Comparison of ENCODE assay signal across 8 cellular contexts in the genomic region with DNA sequence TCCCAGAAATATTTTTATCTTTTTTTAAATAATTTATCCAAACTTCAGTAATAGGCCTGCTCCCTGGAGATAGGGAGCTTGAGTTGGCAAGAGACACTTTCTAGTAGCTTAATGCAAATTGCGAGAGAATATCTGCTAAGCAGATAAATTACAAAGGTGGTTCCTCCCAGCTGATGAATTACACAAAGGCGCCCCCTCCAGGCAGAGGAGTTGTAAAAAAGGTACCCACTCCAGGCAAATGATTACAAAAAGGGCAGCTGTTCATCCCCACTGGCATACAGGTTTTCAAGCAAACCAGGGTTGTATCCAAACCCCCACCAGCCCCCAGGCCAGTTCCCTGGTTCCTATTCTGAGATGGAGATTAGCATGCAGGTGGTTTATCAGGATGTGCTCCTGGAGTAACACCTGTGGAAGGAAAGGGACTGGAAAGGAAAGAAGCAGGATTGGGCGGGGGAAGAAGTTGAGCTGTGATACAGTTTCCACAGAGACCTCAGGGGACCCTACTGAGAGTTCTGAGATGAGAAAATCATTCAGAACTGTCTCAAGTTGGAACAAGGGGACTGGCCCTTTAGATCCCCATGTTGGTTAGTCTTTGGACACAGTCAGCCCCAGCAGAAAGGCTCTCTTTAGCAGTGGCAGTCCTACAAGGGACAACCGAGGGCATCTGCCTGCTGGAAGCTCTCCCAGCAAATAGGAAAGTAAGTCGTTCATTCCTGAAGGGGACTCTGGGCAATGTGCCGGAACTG. TPM values are rescaled to one million over a fixed set of nuclear protein-coding genes. Genes with fewer than 3 reads are reported as not detected.
DNase-seq lines count a peak whose midpoint lies in the region; ATAC-seq, FAIRE-seq and TF ChIP-seq lines count a peak whose summit lies in the region.
"Had no signal": no experiment of that assay in that cellular context is flagged by ENCODE, and none has a peak within 500 bp of the region (broad histone marks: within the 10 kb centered on the region; RNA-seq: fewer than 3 reads in every experiment).

No MANE protein-coding gene starts in this region.

- ATAC-seq in IMR-90 (ENCODE audit: low read depth), result no peak
- no peak for ATAC-seq in activated CD8-positive, alpha-beta T cell treated with anti-CD3 and anti-CD28 coated beads for 36 hours
- no peak for ATAC-seq in GM21529 (IDR thresholded peaks at IDR 0.05; ENCODE audit: unreplicated experiment)
- no peak for ATAC-seq in HG03025 (IDR thresholded peaks at IDR 0.05; ENCODE audit: low FRiP score, unreplicated experiment)
- no peak for ATAC-seq in pancreas

- H3K4me1 Mint-ChIP-seq in activated CD8-positive, alpha-beta T cell treated with anti-CD3 and anti-CD28 coated beads for 36 hours (ENCODE audit: low read depth), result peaks cover 2% of the 10 kb centered on the region
- H3K4me1 Mint-ChIP-seq in neural progenitor cell, result no peaks in the 10 kb centered on the region

- 64% methylated on average over 4 of the region's 6 CpGs; no CpG with 5 or more reads in 1 of the 2 experiments for WGBS in IMR-90 (ENCODE audit: extremely low coverage in 2 of 2, insufficient read length in 1 of 2), 2 experiments
- WGBS in pancreas, 2 donors, result 60 to 61% methylated on average over 6 of the region's 6 CpGs

- no peaks in the 10 kb centered on the region for H4K20me1 ChIP-seq in IMR-90 (ENCODE audit: insufficient read depth, low read length)
- H4K20me1 ChIP-seq in neural progenitor cell (ENCODE audit: low read depth), result no peaks in the 10 kb centered on the region

- no peak overlapping the region for H3K27ac Mint-ChIP-seq in activated CD8-positive, alpha-beta T cell treated with anti-CD3 and anti-CD28 coated beads for 36 hours
- no peak overlapping the region for H3K27ac Mint-ChIP-seq in neural progenitor cell

- H3K27me3 ChIP-seq in IMR-90 (ENCODE audit: control insufficient read depth, insufficient read depth, low read length) (peaks cover 50% of the 10 kb centered on the region), neural progenitor cell (no peaks in the 10 kb centered on the region), pancreas (no peaks in the 10 kb centered on the region)

- no peak overlapping the region for H3K4ac ChIP-seq in IMR-90 (ENCODE audit: low read depth, low read length)

- H2BK120ac ChIP-seq in IMR-90 (ENCODE audit: low read depth, low read length), result no peak overlapping the region

- H3K79me2 ChIP-seq in neural progenitor cell (ENCODE audit: low read depth), result no peaks in the 10 kb centered on the region

- H3K9me3 ChIP-seq in IMR-90 (ENCODE audit: control insufficient read depth, insufficient read depth, low read length), result no peaks in the 10 kb centered on the region
- H3K9me3 ChIP-seq in neural progenitor cell (ENCODE audit: low read depth), result no peaks in the 10 kb centered on the region
- no peaks in the 10 kb centered on the region for H3K9me3 ChIP-seq in pancreas

- H3K27ac ChIP-seq in IMR-90 (ENCODE audit: insufficient read depth, low read length) (no peak overlapping the region), neural progenitor cell (no peak overlapping the region), pancreas (no peak overlapping the region)
- H3K27ac ChIP-seq: skin epidermis had no signal

- FAIRE-seq in pancreas (lab: Jason Lieb, UNC), result no peak

- in situ Hi-C loops in IMR-90 (cut with MboI; ENCODE audit: low sequenced_read_pairs), result no loop called here

- no peak overlapping the region for H3K4me3 ChIP-seq in IMR-90 (ENCODE audit: insufficient read depth, low read depth, low read length)
- H3K4me3 ChIP-seq in neural progenitor cell, result no peak overlapping the region
- H3K4me3 ChIP-seq in pancreas, result no peak overlapping the region
- H3K4me3 ChIP-seq: skin epidermis had no signal

- no peaks in the 10 kb centered on the region for H3K9me1 ChIP-seq in IMR-90 (ENCODE audit: insufficient read depth, low read length)

- H3K36me3 Mint-ChIP-seq in activated CD8-positive, alpha-beta T cell treated with anti-CD3 and anti-CD28 coated beads for 36 hours (ENCODE audit: low read depth), result peaks cover 1% of the 10 kb centered on the region
- H3K36me3 Mint-ChIP-seq in neural progenitor cell, result no peaks in the 10 kb centered on the region

- no peak overlapping the region for H2AK5ac ChIP-seq in IMR-90 (ENCODE audit: low read depth, low read length)

- H3K4me1 ChIP-seq in IMR-90 (ENCODE audit: control insufficient read depth, insufficient read depth, low read length) (no peaks in the 10 kb centered on the region), neural progenitor cell (no peaks in the 10 kb centered on the region), pancreas (no peaks in the 10 kb centered on the region)

- no peak overlapping the region for H3K14ac ChIP-seq in IMR-90 (replicated peaks; ENCODE audit: low read depth, low read length)

- no peak overlapping the region for H4K8ac ChIP-seq in IMR-90 (ENCODE audit: low read depth in 2 of 2, low read length in 2 of 2)

- no peak overlapping the region for H2AFZ ChIP-seq in IMR-90 (replicated peaks; ENCODE audit: low read length, poor library complexity)
- H2AFZ ChIP-seq in neural progenitor cell (replicated peaks), result peak overlapping the region; percentile 57

- TF ChIP-seq CTCF in IMR-90 (conservative IDR thresholded peaks at IDR 0.05; ENCODE audit: low read depth, low read length) (0 out of 2 replicates have a peak, but pooled peaks have one; percentile 22), neural progenitor cell (IDR thresholded peaks at IDR 0.05) (peak; percentile 46), pancreas (IDR thresholded peaks at IDR 0.05) (no peak)
- peak; percentile 53 for TF ChIP-seq CTCF in activated CD8-positive, alpha-beta T cell treated with anti-CD3 and anti-CD28 coated beads for 36 hours (IDR thresholded peaks at IDR 0.05)

- no peaks in the 10 kb centered on the region for H3K9me3 Mint-ChIP-seq in activated CD8-positive, alpha-beta T cell treated with anti-CD3 and anti-CD28 coated beads for 36 hours
- H3K9me3 Mint-ChIP-seq in neural progenitor cell, result no peaks in the 10 kb centered on the region

- no peak for TF ChIP-seq POLR2A in IMR-90 (IDR thresholded peaks at IDR 0.05; ENCODE audit: low read depth, low read length)

- DNase-seq in ELF-1 (ENCODE audit: low read depth, low spot score), result peak; percentile 15
- no peak for DNase-seq in IMR-90
- peak; percentile 72 for DNase-seq in activated CD8-positive, alpha-beta T cell treated with anti-CD3 and anti-CD28 coated beads for 36 hours
- peak; percentile 29 for DNase-seq in neural progenitor cell (ENCODE audit: low spot score)
- DNase-seq in pancreas, result no peak

- H3K79me1 ChIP-seq in IMR-90 (ENCODE audit: low read depth in 1 of 2, low read length in 2 of 2), result no peaks in the 10 kb centered on the region

- TF ChIP-seq RAD21 in IMR-90 (IDR thresholded peaks at IDR 0.05; ENCODE audit: low read length), result no peak

- H3F3A ChIP-seq in neural progenitor cell (ENCODE audit: low read depth), result no peaks in the 10 kb centered on the region

- intact Hi-C loops in IMR-90 (cut with micrococcal nuclease), result no loop called here
- intact Hi-C loops in activated CD8-positive, alpha-beta T cell treated with anti-CD3 and anti-CD28 coated beads for 36 hours (cut with micrococcal nuclease), result loop anchor here (5.0 kb wide), 1 partner anchor 53 kb away; no protein-coding TSS in a partner anchor
- intact Hi-C loops in pancreas (cut with DNase I), result no loop called here

- H3K36me3 ChIP-seq in IMR-90 (ENCODE audit: control insufficient read depth, insufficient read depth, low read length) (no peaks in the 10 kb centered on the region), neural progenitor cell (no peaks in the 10 kb centered on the region), pancreas (no peaks in the 10 kb centered on the region)

- dilution Hi-C loops in IMR-90 (cut with HindIII; ENCODE audit: low sequenced_read_pairs, unreplicated experiment), result no loop called here

- H3K4me2 ChIP-seq in IMR-90 (ENCODE audit: low read depth, low read length), result no peak overlapping the region
- H3K4me2 ChIP-seq in neural progenitor cell, result no peak overlapping the region

- no peak overlapping the region for H2AK9ac ChIP-seq in IMR-90 (replicated peaks; ENCODE audit: low read depth, low read length, poor library complexity)

- H3K27me3 Mint-ChIP-seq in activated CD8-positive, alpha-beta T cell treated with anti-CD3 and anti-CD28 coated beads for 36 hours, result peaks cover 4% of the 10 kb centered on the region
- no peaks in the 10 kb centered on the region for H3K27me3 Mint-ChIP-seq in neural progenitor cell (ENCODE audit: insufficient read depth, low read depth)

- no peak overlapping the region for H2BK5ac ChIP-seq in IMR-90 (ENCODE audit: low read depth, low read length, poor library complexity, severe bottlenecking)

- H3K9ac ChIP-seq in IMR-90 (ENCODE audit: low read depth, low read length), result no peak overlapping the region
- H3K9ac ChIP-seq in neural progenitor cell, result no peak overlapping the region

- CTCF ChIA-PET in IMR-90 (lab: Yijun Ruan, JAX), result interaction anchor here (0.8 to 2.8 kb wide), 4 partner anchors 9 to 76 kb away, joined by 4 to 13 read pairs (median 4); no protein-coding TSS in a partner anchor
- CTCF ChIA-PET in activated CD8-positive, alpha-beta T cell treated with anti-CD3 and anti-CD28 coated beads for 36 hours (lab: Charles Lee), result interaction anchor here (0.6 to 9.0 kb wide), 32 partner anchors 10 to 1936 kb away, joined by 3 to 97 read pairs (median 4); partner anchors contain the start of genes ESM1 and GPX8

- no peak overlapping the region for H2BK20ac ChIP-seq in IMR-90 (ENCODE audit: low read depth, low read length)

- H4K91ac ChIP-seq in IMR-90 (ENCODE audit: insufficient read depth, low read depth, low read length), result no peak overlapping the region

- H3K18ac ChIP-seq in IMR-90 (ENCODE audit: low read depth, low read length), result no peak overlapping the region

- H3K4me3 Mint-ChIP-seq in activated CD8-positive, alpha-beta T cell treated with anti-CD3 and anti-CD28 coated beads for 36 hours, result no peak overlapping the region
- no peak overlapping the region for H3K4me3 Mint-ChIP-seq in neural progenitor cell

- POLR2A ChIA-PET in IMR-90 (lab: Charles Lee; ENCODE audit: unreplicated experiment), result no interaction called here
- POLR2A ChIA-PET in activated CD8-positive, alpha-beta T cell treated with anti-CD3 and anti-CD28 coated beads for 36 hours (lab: Charles Lee), result interaction anchor here (0.7 to 1.1 kb wide), 2 partner anchors 29 to 166 kb away, joined by 3 to 4 read pairs; no protein-coding TSS in a partner anchor

- H3K23ac ChIP-seq in IMR-90 (ENCODE audit: low read depth, low read length), result no peak overlapping the region

- no TSS peak for BruUV-seq in IMR-90 (replicated peaks; lab: Mats Ljungman, UMichigan)

- H4K5ac ChIP-seq in IMR-90 (ENCODE audit: low read depth, low read length), result no peak overlapping the region

- no peak overlapping the region for H3K56ac ChIP-seq in IMR-90 (ENCODE audit: extremely low read depth, insufficient read depth, low read length)

- H2BK15ac ChIP-seq in IMR-90 (ENCODE audit: low read depth, low read length), result no peak overlapping the region

RNA-seq across cellular contexts. Expression of gene ESM1, which starts 25.5 kb away (rescaled TPM):
- total RNA-seq in IMR-90 (2012; rRNA removed) (8.9 and 10.2 TPM in 2 replicates), neural progenitor cell (ENCODE audit: low replicate concordance) (not detected in 2 replicates), pancreas (under 1 TPM in 4 of 6 donors, not detected in 2; 0.19 to 0.84 (median 0.69) TPM)
- polyA plus RNA-seq in IMR-90 (2012; rRNA removed) (5.6 and 7.1 TPM in 2 replicates), pancreas (1 to 10 TPM in 1 of 2 donors, under 1 TPM in 1; 0.08 to 1.0 TPM)
- polyA plus RNA-seq in IMR-90 (2012; cell fraction: cytosol; rRNA removed), result 2.3 and 4.2 TPM in 2 replicates
- polyA plus RNA-seq in IMR-90 (2012; cell fraction: nucleus; rRNA removed; ENCODE audit: low replicate concordance), result 0.29 and 1.0 TPM in 2 replicates
- total RNA-seq in activated CD8-positive, alpha-beta T cell treated with anti-CD3 and anti-CD28 coated beads for 36 hours, result under 1 TPM; 0.20 to 0.47 TPM

Comparison
In these comparisons a context has a peak if more than half of its experiments do, and no peak if none do; other contexts are left out.
1. DNase-seq: peak in ELF-1 (single experiment), activated CD8-positive, alpha-beta T cell treated with anti-CD3 and anti-CD28 coated beads for 36 hours (single experiment) and neural progenitor cell (single experiment); none in IMR-90 (single experiment) and pancreas (0 of 6).
2. CTCF ChIP-seq: peak in IMR-90 (single experiment), activated CD8-positive, alpha-beta T cell treated with anti-CD3 and anti-CD28 coated beads for 36 hours (single experiment) and neural progenitor cell (single experiment); none in pancreas (0 of 4).